1 cellular context compared by ENCODE assay signal in the genomic region with DNA sequence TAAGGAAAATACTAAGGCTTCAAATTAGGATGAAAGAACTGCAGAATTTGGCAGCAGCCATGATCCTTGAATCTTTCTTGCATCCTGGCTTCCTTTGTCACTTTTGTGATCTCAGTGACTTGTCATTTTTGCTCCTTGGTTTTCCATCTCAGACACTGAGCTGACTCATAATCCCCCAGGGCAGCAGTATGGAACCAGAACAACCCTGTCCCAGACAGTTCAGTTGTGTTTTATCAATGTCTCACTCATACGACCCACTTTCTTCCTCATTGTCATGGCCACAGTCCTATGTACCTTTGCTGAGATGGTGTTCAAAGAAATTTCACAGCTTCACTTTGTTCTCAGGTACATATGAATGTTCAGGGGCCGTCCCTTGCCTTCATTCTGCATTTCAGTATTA.
TF ChIP-seq lines count a peak whose summit lies in the region.

No MANE protein-coding gene starts in this region.

TF ChIP-seq in endothelial cell of umbilical vein, 7 proteins besides CTCF, POLR2A, EP300 and RAD21:
- TF ChIP-seq FOS (IDR thresholded peaks at IDR 0.05; ENCODE audit: borderline replicate concordance, insufficient read depth, low read length) (no peak), JUN (IDR thresholded peaks at IDR 0.05; ENCODE audit: borderline replicate concordance, insufficient read depth, insufficient read length, low read depth) (no peak), GATA2 (IDR thresholded peaks at IDR 0.05; ENCODE audit: insufficient read depth, insufficient read length, low read depth, low read length) (no peak), POLR2AphosphoS5 (IDR thresholded peaks at IDR 0.05; ENCODE audit: insufficient read depth, low read depth, low read length) (no peak)
